13 cellular contexts compared by ENCODE assay signal in the genomic region with DNA sequence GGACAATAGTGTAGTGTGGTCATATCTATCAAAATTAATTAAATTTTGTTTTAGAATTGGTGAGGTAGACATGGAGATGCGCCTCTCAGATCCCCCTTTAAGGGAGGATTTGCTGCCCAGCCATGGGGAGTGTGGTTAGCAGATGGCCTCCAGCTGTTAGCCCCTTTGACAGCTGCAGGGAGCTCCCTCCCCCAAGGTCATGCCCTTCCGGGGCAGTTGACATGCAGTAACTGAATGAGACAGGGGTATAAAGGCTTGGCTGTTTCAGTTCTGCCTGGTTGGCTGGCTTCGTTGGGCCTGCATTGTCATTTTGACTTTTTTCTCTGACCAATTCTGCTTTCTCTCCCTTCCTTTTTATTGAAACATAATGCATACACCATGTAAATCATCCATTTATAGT.
DNase-seq lines count a peak whose midpoint lies in the region; ATAC-seq and TF ChIP-seq lines count a peak whose summit lies in the region.
"Had no signal": no experiment of that assay in that cellular context is flagged by ENCODE, and none has a peak within 500 bp of the region (broad histone marks: within the 10 kb centered on the region; RNA-seq: fewer than 3 reads in every experiment).

No MANE protein-coding gene starts in this region.

- POLR2A ChIA-PET in naive thymus-derived CD8-positive, alpha-beta T cell (lab: Charles Lee) = no interaction called here

- ATAC-seq in GM18519 (IDR thresholded peaks at IDR 0.05; ENCODE audit: low FRiP score, unreplicated experiment) = peak; percentile 79
- ATAC-seq in GM21576 (IDR thresholded peaks at IDR 0.05; ENCODE audit: unreplicated experiment) = peak; percentile 82
- peak; percentile 94 for ATAC-seq in HG03354 (IDR thresholded peaks at IDR 0.05; ENCODE audit: poor library complexity, severe bottlenecking, unreplicated experiment)
- no peak for ATAC-seq in T-helper 17 cell
- no peak for ATAC-seq in naive thymus-derived CD8-positive, alpha-beta T cell
- ATAC-seq: natural killer cell had no signal

- peaks cover 8% of the 10 kb centered on the region for H3K27me3 Mint-ChIP-seq in glutamatergic neuron (ENCODE audit: unreplicated experiment)
- no peaks in the 10 kb centered on the region for H3K27me3 Mint-ChIP-seq in T-helper 17 cell
- H3K27me3 Mint-ChIP-seq in naive thymus-derived CD8-positive, alpha-beta T cell = peaks cover 0 to 10% (median 3%) of the 10 kb centered on the region in 5 donors
- H3K27me3 Mint-ChIP-seq: activated CD4-positive, alpha-beta T cell treated with anti-CD3 and anti-CD28 coated beads, Interleukin-2, amount 10 ng/mL, durations not matched to agents 7 days and 5 days had no signal

- TF ChIP-seq CTCF in glutamatergic neuron (IDR thresholded peaks at IDR 0.05; ENCODE audit: partially characterized antibody, unreplicated experiment) = no peak

- H3K4me1 Mint-ChIP-seq in glutamatergic neuron (ENCODE audit: low read depth, unreplicated experiment) = peaks cover 17% of the 10 kb centered on the region
- no peaks in the 10 kb centered on the region for H3K4me1 Mint-ChIP-seq in T-helper 17 cell
- no peaks in the 10 kb centered on the region for H3K4me1 Mint-ChIP-seq in naive thymus-derived CD8-positive, alpha-beta T cell
- H3K4me1 Mint-ChIP-seq: activated CD4-positive, alpha-beta T cell treated with anti-CD3 and anti-CD28 coated beads, Interleukin-2, amount 10 ng/mL, durations not matched to agents 7 days and 5 days; natural killer cell had no signal

- peak overlapping the region; percentile 43 for H3K4me3 Mint-ChIP-seq in glutamatergic neuron (ENCODE audit: unreplicated experiment)
- H3K4me3 Mint-ChIP-seq in T-helper 17 cell = no peak overlapping the region
- H3K4me3 Mint-ChIP-seq in naive thymus-derived CD8-positive, alpha-beta T cell = no peak overlapping the region
- H3K4me3 Mint-ChIP-seq: activated CD4-positive, alpha-beta T cell treated with anti-CD3 and anti-CD28 coated beads, Interleukin-2, amount 10 ng/mL, durations not matched to agents 7 days and 5 days; brain; natural killer cell had no signal

- DNase-seq in glutamatergic neuron (peak; percentile 61), hepatic stellate cell (ENCODE audit: low spot score) (no peak), T-helper 17 cell (no peak), NCI-H2107 (lab: John Stamatoyannopoulos, UW) (no peak)
- DNase-seq in naive thymus-derived CD8-positive, alpha-beta T cell = no peak
- DNase-seq: activated CD4-positive, alpha-beta T cell treated with anti-CD3 and anti-CD28 coated beads, Interleukin-2, amount 10 ng/mL, durations not matched to agents 7 days and 5 days; EL; natural killer cell; sigmoid colon had no signal

- H3K27ac Mint-ChIP-seq in glutamatergic neuron (ENCODE audit: unreplicated experiment) (peak overlapping the region; percentile 89), T-helper 17 cell (no peak overlapping the region)
- no peak overlapping the region for H3K27ac Mint-ChIP-seq in naive thymus-derived CD8-positive, alpha-beta T cell
- H3K27ac Mint-ChIP-seq: activated CD4-positive, alpha-beta T cell treated with anti-CD3 and anti-CD28 coated beads, Interleukin-2, amount 10 ng/mL, durations not matched to agents 7 days and 5 days; natural killer cell had no signal

- H3K9me3 ChIP-seq in T-helper 17 cell (ENCODE audit: control insufficient read depth, low read length, poor library complexity, severe bottlenecking) = no peaks in the 10 kb centered on the region
- H3K9me3 ChIP-seq: sigmoid colon had no signal

- H3K9me3 Mint-ChIP-seq in glutamatergic neuron (ENCODE audit: unreplicated experiment) = peaks cover 7% of the 10 kb centered on the region
- H3K9me3 Mint-ChIP-seq in naive thymus-derived CD8-positive, alpha-beta T cell = peaks cover 0 to 5% (median under 1%) of the 10 kb centered on the region in 9 donors

- peaks cover 3% of the 10 kb centered on the region for H3K36me3 Mint-ChIP-seq in glutamatergic neuron (ENCODE audit: unreplicated experiment)
- H3K36me3 Mint-ChIP-seq in T-helper 17 cell (ENCODE audit: low read depth) = no peaks in the 10 kb centered on the region
- H3K36me3 Mint-ChIP-seq in naive thymus-derived CD8-positive, alpha-beta T cell = peaks cover 0 to under 1% (median 0%) of the 10 kb centered on the region in 3 donors
- H3K36me3 Mint-ChIP-seq: brain, natural killer cell had no signal

Comparison
In these comparisons a context has a peak if more than half of its experiments do, and no peak if none do; other contexts are left out.
1. ATAC-seq: peak in GM18519 (single experiment), GM21576 (single experiment) and HG03354 (single experiment); none in T-helper 17 cell (single experiment) and naive thymus-derived CD8-positive, alpha-beta T cell (0 of 2).